8 cellular contexts compared by ENCODE assay signal in genomic region chr18:53567935-53568574, GRCh38.
A peak's percentile ranks its signal among the peaks of the same experiment; 100 is the strongest.
DNase-seq lines count a peak whose midpoint lies in the region; ATAC-seq and TF ChIP-seq lines count a peak whose summit lies in the region.

No MANE protein-coding gene starts in this region.

- peak; percentile 45 for TF ChIP-seq CTCF in BE2C (IDR thresholded peaks at IDR 0.05; ENCODE audit: low read depth, low read length)
- TF ChIP-seq CTCF in adrenal gland (IDR thresholded peaks at IDR 0.05) = peak in 5 of 6 experiments; percentile 24 to 49 (median 43)
- TF ChIP-seq CTCF in vagina (IDR thresholded peaks at IDR 0.05) = peak in 2 of 3 experiments; percentile 16 to 25

- H3K9me3 ChIP-seq in BE2C (no peaks in the 10 kb centered on the region), adrenal gland (replicated peaks in 1 of 3) (no peaks in the 10 kb centered on the region), vagina (no peaks in the 10 kb centered on the region)

- no peaks in the 10 kb centered on the region for H3K36me3 ChIP-seq in BE2C
- H3K36me3 ChIP-seq in adrenal gland (replicated peaks in 1 of 2) = no peaks in the 10 kb centered on the region
- no peaks in the 10 kb centered on the region for H3K36me3 ChIP-seq in vagina

- peak; percentile 68 for ATAC-seq in GM18909 (IDR thresholded peaks at IDR 0.05; ENCODE audit: poor library complexity, unreplicated experiment)
- no peak for ATAC-seq in GM19397 (IDR thresholded peaks at IDR 0.05; ENCODE audit: unreplicated experiment)

- TF ChIP-seq POLR2A in adrenal gland (IDR thresholded peaks at IDR 0.05) (no peak), vagina (IDR thresholded peaks at IDR 0.05) (no peak)

- H3K4me3 ChIP-seq in BE2C (ENCODE audit: low read depth, low read length) = no peak overlapping the region
- no peak overlapping the region for H3K4me3 ChIP-seq in adrenal gland
- no peak overlapping the region for H3K4me3 ChIP-seq in vagina

- 41 to 59% (median 45%) methylated on average over 12 of the region's 12 CpGs for WGBS in adrenal gland, 4 donors

- H3K27ac ChIP-seq in adrenal gland (no peak overlapping the region), vagina (no peak overlapping the region)

- intact Hi-C loops in adrenal gland (cut with DNase I) (no loop called here), vagina (cut with DNase I) (no loop called here)

- DNase-seq in BE2C (peak; percentile 1), NAMALWA (ENCODE audit: low spot score) (peak; percentile 68), adrenal gland (no peak), iPS-NIHi11 (ENCODE audit: low spot score) (peak; percentile 57), vagina (ENCODE audit: extremely low spot score in 2 of 2) (no peak), NK-92 (lab: John Stamatoyannopoulos, UW; ENCODE audit: unreplicated experiment) (no peak)

- H3K27me3 ChIP-seq in BE2C (no peaks in the 10 kb centered on the region), adrenal gland (no peaks in the 10 kb centered on the region), vagina (no peaks in the 10 kb centered on the region)

- no peaks in the 10 kb centered on the region for H3K4me1 ChIP-seq in BE2C
- no peaks in the 10 kb centered on the region for H3K4me1 ChIP-seq in adrenal gland (replicated peaks in 1 of 2)
- no peaks in the 10 kb centered on the region for H3K4me1 ChIP-seq in vagina

Comparison
In these comparisons a context has a peak if more than half of its experiments do, and no peak if none do; other contexts are left out.
1. DNase-seq: peak in BE2C (single experiment), NAMALWA (single experiment) and iPS-NIHi11 (single experiment); none in adrenal gland (0 of 7), vagina (0 of 2) and NK-92 (single experiment).
2. Peak in every context shown above with its lines, with median percentiles within 50 percentile points of each other: CTCF ChIP-seq.